In the genomic region with DNA sequence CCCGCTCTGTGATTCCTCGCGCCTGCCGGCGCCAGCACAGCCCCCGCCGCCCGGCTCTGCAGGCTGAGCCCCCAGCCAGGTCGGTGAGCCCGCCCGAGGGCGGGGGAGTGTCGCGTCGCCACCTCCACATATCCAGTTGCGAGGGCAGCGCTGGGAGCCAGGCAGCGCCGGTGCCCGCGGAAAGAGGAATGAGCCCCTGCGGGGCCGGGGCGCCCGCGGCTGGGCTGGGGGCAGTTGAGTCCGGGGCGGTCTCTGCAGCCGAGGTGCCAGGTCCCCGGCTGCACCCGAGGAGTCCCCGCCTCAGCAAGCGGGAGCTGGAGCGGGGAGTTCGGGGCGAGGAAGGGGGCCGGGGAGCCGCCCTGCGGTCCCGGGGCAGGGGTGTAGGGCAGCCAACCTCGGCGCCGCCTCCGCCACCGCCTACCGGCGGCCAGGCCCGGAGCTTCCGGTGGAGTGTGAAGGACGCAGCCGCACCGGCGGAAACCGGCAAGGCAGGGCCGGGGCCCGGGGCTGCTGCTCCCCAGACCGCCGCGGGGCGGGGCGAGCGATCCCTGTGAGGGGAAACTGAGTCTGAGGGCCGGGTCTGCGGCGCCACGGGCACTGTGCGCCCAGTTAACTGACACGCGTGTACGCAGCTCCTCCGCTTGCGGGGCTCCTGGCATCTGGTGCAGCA, we compare ENCODE assay signal across 8 cellular contexts. TPM values are rescaled to one million over a fixed set of nuclear protein-coding genes. Genes with fewer than 3 reads are reported as not detected.
A peak's percentile ranks its signal among the peaks of the same experiment; 100 is the strongest.
DNase-seq lines count a peak whose midpoint lies in the region; ATAC-seq, FAIRE-seq and TF ChIP-seq lines count a peak whose summit lies in the region.

No MANE protein-coding gene starts in this region.

- H3K27me3 ChIP-seq in HAP-1 (ENCODE audit: low read depth) (peaks cover 10% of the 10 kb centered on the region), H1 (replicated peaks in 1 of 4; ENCODE audit: control insufficient read depth in 3 of 4, extremely low read depth in 1 of 4, insufficient read depth in 3 of 4, low read length in 3 of 4) (peaks cover 0 to 6% (median 2%) of the 10 kb centered on the region in 4 experiments; a peak in 1 of 7 replicates), mesendoderm (ENCODE audit: insufficient read depth, low read length, poor library complexity) (no peaks in the 10 kb centered on the region)

- intact Hi-C loops in activated CD8-positive, alpha-beta T cell treated with anti-CD3 and anti-CD28 coated beads for 36 hours (cut with micrococcal nuclease): loop anchor here (5.0 kb wide), 3 partner anchors 37 to 172 kb away; a partner anchor contains a TSS

- H3K4ac ChIP-seq in H1 (replicated peaks; ENCODE audit: insufficient read length, low read depth, low read length): no peak overlapping the region
- peak overlapping the region; percentile 28 for H3K4ac ChIP-seq in mesendoderm (ENCODE audit: low read depth, low read length)

- no peak overlapping the region for H2BK20ac ChIP-seq in H1 (ENCODE audit: low read length)

- peaks cover 22% of the 10 kb centered on the region for H3K4me1 ChIP-seq in HAP-1
- peaks cover 0 to 23% (median 13%) of the 10 kb centered on the region in 4 experiments; a peak in 6 of 7 replicates for H3K4me1 ChIP-seq in H1 (replicated peaks in 1 of 4; ENCODE audit: control insufficient read depth in 3 of 4, insufficient read depth in 4 of 4, low read length in 3 of 4)
- H3K4me1 ChIP-seq in mesendoderm (ENCODE audit: control insufficient read depth, low read depth, low read length): no peaks in the 10 kb centered on the region

- TF ChIP-seq EP300 in H1 (IDR thresholded peaks at IDR 0.05; ENCODE audit: borderline replicate concordance in 1 of 2, low read depth in 2 of 2, low read length in 2 of 2): no peak

- H3K79me1 ChIP-seq in H1 (ENCODE audit: low read depth, low read length) (no peaks in the 10 kb centered on the region), mesendoderm (ENCODE audit: low read length) (no peaks in the 10 kb centered on the region)

- H3K4me2 ChIP-seq in H1 (ENCODE audit: insufficient read depth in 1 of 2, low read depth in 2 of 2, low read length in 2 of 2) (peak overlapping the region; percentile 77 to 91), mesendoderm (ENCODE audit: low read length) (peak overlapping the region; percentile 91)

- H4K5ac ChIP-seq in H1 (ENCODE audit: insufficient read length, low read depth, low read length): peak overlapping the region; percentile 48
- H4K5ac ChIP-seq in mesendoderm (ENCODE audit: low read length): no peak overlapping the region

- H3K56ac ChIP-seq in H1 (replicated peaks; ENCODE audit: insufficient read length, low read depth, low read length): peak overlapping the region; percentile 20
- peak overlapping the region; percentile 92 for H3K56ac ChIP-seq in mesendoderm (ENCODE audit: low read length)

- H2BK15ac ChIP-seq in H1 (ENCODE audit: low read length): peak overlapping the region; percentile 82; the same call in 1 of the 2 replicates
- no peak overlapping the region for H2BK15ac ChIP-seq in mesendoderm (replicated peaks; ENCODE audit: low read depth)

- no peak overlapping the region for H3K14ac ChIP-seq in H1 (ENCODE audit: insufficient read length)

- H3K18ac ChIP-seq in H1 (ENCODE audit: extremely low read depth, low read length) (peak overlapping the region; percentile 85), mesendoderm (ENCODE audit: low read length) (peak overlapping the region; percentile 94)

- H4K8ac ChIP-seq in H1 (ENCODE audit: extremely low read depth, insufficient read depth, low read length): peak overlapping the region; percentile 82
- H4K8ac ChIP-seq in mesendoderm (ENCODE audit: low read depth, low read length): peak overlapping the region; percentile 98

- peaks cover 55% of the 10 kb centered on the region for H3K4me1 Mint-ChIP-seq in activated CD8-positive, alpha-beta T cell treated with anti-CD3 and anti-CD28 coated beads for 36 hours (ENCODE audit: low read depth)
- peaks cover 84% of the 10 kb centered on the region for H3K4me1 Mint-ChIP-seq in stimulated activated effector memory CD8-positive, alpha-beta T cell treated with anti-CD3 and anti-CD28 coated beads, Interleukin-12 subunit alpha, Interleukin-12 subunit beta, amount 100 ng/mL, for 72 hours

- H3K27me3 Mint-ChIP-seq in activated CD8-positive, alpha-beta T cell treated with anti-CD3 and anti-CD28 coated beads for 36 hours: no peaks in the 10 kb centered on the region

- ATAC-seq in activated CD8-positive, alpha-beta T cell treated with anti-CD3 and anti-CD28 coated beads for 36 hours: peak; percentile 21
- ATAC-seq in stimulated activated effector memory CD8-positive, alpha-beta T cell treated with anti-CD3 and anti-CD28 coated beads, Interleukin-12 subunit alpha, Interleukin-12 subunit beta, amount 100 ng/mL, for 72 hours: peak; percentile 23

- peak overlapping the region in 1 of 4 experiments; percentile 28; a peak in 4 of 7 replicates for H3K9ac ChIP-seq in H1 (replicated peaks in 1 of 4; ENCODE audit: extremely low read depth in 1 of 4, low read depth in 3 of 4, low read length in 3 of 4)
- H3K9ac ChIP-seq in mesendoderm (ENCODE audit: low read length): peak overlapping the region; percentile 77

- no peak overlapping the region for H2BK120ac ChIP-seq in H1 (replicated peaks; ENCODE audit: low read depth, low read length)
- peak overlapping the region; percentile 39 for H2BK120ac ChIP-seq in mesendoderm (ENCODE audit: low read depth, low read length)

- H4K91ac ChIP-seq in H1 (replicated peaks; ENCODE audit: insufficient read length, low read length): peak overlapping the region; percentile 73

- peak overlapping the region; percentile 83 for H2AFZ ChIP-seq in H1 (ENCODE audit: low read length)

- peaks cover 43% of the 10 kb centered on the region for H3K36me3 Mint-ChIP-seq in activated CD8-positive, alpha-beta T cell treated with anti-CD3 and anti-CD28 coated beads for 36 hours (ENCODE audit: low read depth)
- H3K36me3 Mint-ChIP-seq in stimulated activated effector memory CD8-positive, alpha-beta T cell treated with anti-CD3 and anti-CD28 coated beads, Interleukin-12 subunit alpha, Interleukin-12 subunit beta, amount 100 ng/mL, for 72 hours: peaks cover 53% of the 10 kb centered on the region

- H2AK5ac ChIP-seq in H1 (ENCODE audit: low read depth, low read length) (no peak overlapping the region), mesendoderm (ENCODE audit: low read length) (no peak overlapping the region)

- H2BK5ac ChIP-seq in H1 (ENCODE audit: low read depth, low read length) (no peak overlapping the region; the same call in 1 of the 2 replicates), mesendoderm (ENCODE audit: low read length) (no peak overlapping the region)

- peak overlapping the region; percentile 42; the same call in 1 of the 2 replicates for H3K27ac ChIP-seq in H1 (ENCODE audit: low read depth, low read length)
- no peak overlapping the region for H3K27ac ChIP-seq in mesendoderm (ENCODE audit: low read depth, low read length)

- in situ Hi-C loops in HAP-1 (cut with MboI; ENCODE audit: low sequenced_read_pairs): loop anchor here (25.0 kb wide), 1 partner anchor 317 kb away; no protein-coding TSS in a partner anchor

- H3K9me3 ChIP-seq in HAP-1 (no peaks in the 10 kb centered on the region; the same call in 1 of the 2 replicates), H1 (ENCODE audit: insufficient read depth in 2 of 2, low read depth in 1 of 2, low read length in 1 of 2) (no peaks in the 10 kb centered on the region)

- H3K4me3 Mint-ChIP-seq in activated CD8-positive, alpha-beta T cell treated with anti-CD3 and anti-CD28 coated beads for 36 hours: peak overlapping the region; percentile 88
- peak overlapping the region; percentile 87 for H3K4me3 Mint-ChIP-seq in stimulated activated effector memory CD8-positive, alpha-beta T cell treated with anti-CD3 and anti-CD28 coated beads, Interleukin-12 subunit alpha, Interleukin-12 subunit beta, amount 100 ng/mL, for 72 hours

- peaks cover 3% of the 10 kb centered on the region; the same call in 1 of the 2 replicates for H3K23me2 ChIP-seq in H1 (ENCODE audit: low read depth, low read length)

- no peak for FAIRE-seq in H1 (lab: Jason Lieb, UNC)

- no peak overlapping the region for H2BK12ac ChIP-seq in H1 (ENCODE audit: low read depth, low read length)

- CTCF ChIA-PET in activated CD8-positive, alpha-beta T cell treated with anti-CD3 and anti-CD28 coated beads for 36 hours (lab: Charles Lee): interaction anchor here (0.7 to 2.0 kb wide), 6 partner anchors 19 to 143 kb away, joined by 3 to 10 read pairs (median 3); no protein-coding TSS in a partner anchor
- CTCF ChIA-PET in H1 (lab: Charles Lee; ENCODE audit: partially characterized antibody): interaction anchor here (0.8 to 2.2 kb wide), 10 partner anchors 10 to 131 kb away, joined by 3 to 8 read pairs (median 4); no protein-coding TSS in a partner anchor

- WGBS in H1 (ENCODE audit: extremely low coverage in 1 of 2, insufficient coverage in 1 of 2, insufficient read length in 1 of 2, insufficient replicate concordance in 2 of 2, low coverage in 1 of 2, low lambda C conversion rate in 2 of 2, missing lambda C conversion rate in 1 of 2), 2 experiments: 5% methylated on average over 47 of the region's 72 CpGs; no CpG with 5 or more reads in 1 of the 2 experiments
- no CpG with 5 or more reads among the region's 72 CpGs for WGBS in mesendoderm (ENCODE audit: extremely low coverage, insufficient coverage, low lambda C conversion rate)

- POLR2A ChIA-PET in activated CD8-positive, alpha-beta T cell treated with anti-CD3 and anti-CD28 coated beads for 36 hours (lab: Charles Lee): interaction anchor here (0.7 to 60.2 kb wide), 5 partner anchors 34 to 344 kb away, joined by 3 to 2439 read pairs (median 4); a partner anchor contains a TSS
- POLR2A ChIA-PET in H1 (lab: Charles Lee; ENCODE audit: partially characterized antibody): interaction anchor here (0.6 to 2.2 kb wide), 5 partner anchors 10 to 87 kb away, joined by 3 to 14 read pairs (median 3); a partner anchor contains a TSS

- no peak for TF ChIP-seq POLR2A in H1 (IDR thresholded peaks at IDR 0.05; ENCODE audit: control extremely low read depth in 1 of 2, low read depth in 2 of 2, low read length in 2 of 2)

- TF ChIP-seq RAD21 in H1 (IDR thresholded peaks at IDR 0.05 in 1 of 2, conservative IDR thresholded peaks at IDR 0.05 in 1 of 2; ENCODE audit: low read depth in 2 of 2, low read length in 2 of 2): no peak; a peak in 1 of 4 replicates

- H3K23ac ChIP-seq in H1 (ENCODE audit: insufficient read length): no peak overlapping the region
- H3K23ac ChIP-seq in mesendoderm (ENCODE audit: low read length): peak overlapping the region; percentile 4

- H3K4me3 ChIP-seq in HAP-1 (peak overlapping the region; percentile 37), H1 (ENCODE audit: extremely low read depth in 1 of 4, insufficient read depth in 2 of 4, low read depth in 3 of 4, low read length in 4 of 4) (peak overlapping the region; percentile 51 to 81 (median 64)), mesendoderm (ENCODE audit: low read length) (peak overlapping the region; percentile 53)

- no peaks in the 10 kb centered on the region for H4K20me1 ChIP-seq in H1 (replicated peaks in 1 of 2; ENCODE audit: control insufficient read depth in 1 of 2, insufficient read depth in 2 of 2, low read length in 2 of 2)

- DNase-seq in GM10266 (ENCODE audit: extremely low spot score): peak; percentile 70
- DNase-seq in HAP-1 (ENCODE audit: low spot score in 2 of 2): peak; percentile 40 to 72
- peak; percentile 19 to 67 for DNase-seq in NCI-H1930 (lab: John Stamatoyannopoulos, UW)
- DNase-seq in activated CD8-positive, alpha-beta T cell treated with anti-CD3 and anti-CD28 coated beads for 36 hours: peak; percentile 83
- DNase-seq in H1 (ENCODE audit: low read depth in 1 of 2, low spot score in 2 of 2): peak in 1 of 2 experiments; percentile 85
- DNase-seq in mesendoderm: peak; percentile 52
- DNase-seq in stimulated activated effector memory CD8-positive, alpha-beta T cell treated with anti-CD3 and anti-CD28 coated beads, Interleukin-12 subunit alpha, Interleukin-12 subunit beta, amount 100 ng/mL, for 72 hours (ENCODE audit: low spot score in 2 of 2): peak; percentile 60 to 90
- no peak for DNase-seq in OCI-M2 (lab: John Stamatoyannopoulos, UW; ENCODE audit: unreplicated experiment)

- H3K36me3 ChIP-seq in HAP-1 (replicated peaks) (0 out of 2 replicates have a peak, but pooled peaks cover 2% of the 10 kb centered on the region), H1 (ENCODE audit: control insufficient read depth in 2 of 4, insufficient read depth in 4 of 4, low read length in 3 of 4) (no peaks in the 10 kb centered on the region), mesendoderm (ENCODE audit: control insufficient read depth, insufficient read depth, low read length) (no peaks in the 10 kb centered on the region)

- TF ChIP-seq CTCF in GM10266 (IDR thresholded peaks at IDR 0.05; ENCODE audit: control insufficient read depth, insufficient read depth, low read depth, missing control alignments): peak; percentile 27
- TF ChIP-seq CTCF in activated CD8-positive, alpha-beta T cell treated with anti-CD3 and anti-CD28 coated beads for 36 hours (IDR thresholded peaks at IDR 0.05): no peak
- TF ChIP-seq CTCF in H1 (IDR thresholded peaks at IDR 0.05; ENCODE audit: control extremely low read depth in 1 of 3, insufficient read depth in 1 of 3, low read depth in 1 of 3, low read length in 3 of 3): 0 out of 4 replicates have a peak, but pooled peaks of 1 of the 3 experiments have one; percentile 13

- peaks cover 4% of the 10 kb centered on the region for H3K9me3 Mint-ChIP-seq in activated CD8-positive, alpha-beta T cell treated with anti-CD3 and anti-CD28 coated beads for 36 hours
- no peaks in the 10 kb centered on the region for H3K9me3 Mint-ChIP-seq in stimulated activated effector memory CD8-positive, alpha-beta T cell treated with anti-CD3 and anti-CD28 coated beads, Interleukin-12 subunit alpha, Interleukin-12 subunit beta, amount 100 ng/mL, for 72 hours

- H3K27ac Mint-ChIP-seq in activated CD8-positive, alpha-beta T cell treated with anti-CD3 and anti-CD28 coated beads for 36 hours: peak overlapping the region; percentile 100
- peak overlapping the region; percentile 100 for H3K27ac Mint-ChIP-seq in stimulated activated effector memory CD8-positive, alpha-beta T cell treated with anti-CD3 and anti-CD28 coated beads, Interleukin-12 subunit alpha, Interleukin-12 subunit beta, amount 100 ng/mL, for 72 hours

- no peaks in the 10 kb centered on the region for H3K79me2 ChIP-seq in H1 (ENCODE audit: control insufficient read depth in 1 of 2, insufficient read depth in 2 of 2, low read length in 2 of 2)
- no peaks in the 10 kb centered on the region for H3K79me2 ChIP-seq in mesendoderm (ENCODE audit: control insufficient read depth, insufficient read depth, low read length)

RNA-seq across cellular contexts. Expression of a gene that starts 2.3 kb away (rescaled TPM):
- total RNA-seq in activated CD8-positive, alpha-beta T cell treated with anti-CD3 and anti-CD28 coated beads for 36 hours: 100 to 1,000 TPM; 147 to 150 TPM
- total RNA-seq in H1 (2021; fragmentation: NEBNext Ultra II Directional; extraction: Animal tissue kit (Norgen Biotek cat#: 25700)): 1.5 and 1.6 TPM in 2 replicates
- 3.1 and 3.2 TPM in 2 replicates for polyA plus RNA-seq in H1 (2011; rRNA removed)
- 4.9 TPM for polyA plus RNA-seq in H1 (2011; cell fraction: cytosol; rRNA removed)
- 7.4 TPM for polyA plus RNA-seq in H1 (2011; cell fraction: nucleus; rRNA removed)
- 1.8 to 3.0 TPM (median 2.2 TPM) in 4 replicates for polyA plus RNA-seq in H1 (2012, experiment 1 of 2)
- polyA plus RNA-seq in H1 (2012, experiment 2 of 2): 0.80 TPM
- polyA plus RNA-seq in H1 (2013, experiment 1 of 2): 1.2 TPM
- polyA plus RNA-seq in H1 (2013, experiment 2 of 2): 1.1 TPM
- polyA minus RNA-seq in H1 (2011; rRNA and poly(A)+ RNA removed): 4.5 and 4.6 TPM in 2 replicates
- 1.6 TPM for polyA minus RNA-seq in H1 (2011; cell fraction: cytosol; rRNA and poly(A)+ RNA removed)
- polyA minus RNA-seq in H1 (2011; cell fraction: nucleus; rRNA and poly(A)+ RNA removed): 6.9 TPM
- 0.29 TPM for polyA plus RNA-seq in mesendoderm (2013, experiment 1 of 2)
- polyA plus RNA-seq in mesendoderm (2013, experiment 2 of 2): 0.27 TPM

RNA-seq across cellular contexts. Expression of a gene that starts 51.9 kb away (rescaled TPM):
- total RNA-seq in activated CD8-positive, alpha-beta T cell treated with anti-CD3 and anti-CD28 coated beads for 36 hours: 100 to 1,000 TPM; 210 to 216 TPM
- total RNA-seq in H1 (2021; fragmentation: NEBNext Ultra II Directional; extraction: Animal tissue kit (Norgen Biotek cat#: 25700)): 30.2 and 31.8 TPM in 2 replicates
- polyA plus RNA-seq in H1 (2011; rRNA removed): 28.2 and 31.0 TPM in 2 replicates
- polyA plus RNA-seq in H1 (2011; cell fraction: cytosol; rRNA removed): 25.8 TPM
- 48.1 TPM for polyA plus RNA-seq in H1 (2011; cell fraction: nucleus; rRNA removed)
- 26.2 to 35.4 TPM (median 31.5 TPM) in 4 replicates for polyA plus RNA-seq in H1 (2012, experiment 1 of 2)
- 29.9 TPM for polyA plus RNA-seq in H1 (2012, experiment 2 of 2)
- 24.5 TPM for polyA plus RNA-seq in H1 (2013, experiment 1 of 2)
- 23.1 TPM for polyA plus RNA-seq in H1 (2013, experiment 2 of 2)
- polyA minus RNA-seq in H1 (2011; rRNA and poly(A)+ RNA removed): 26.6 and 43.7 TPM in 2 replicates
- 16.2 TPM for polyA minus RNA-seq in H1 (2011; cell fraction: cytosol; rRNA and poly(A)+ RNA removed)
- 28.2 TPM for polyA minus RNA-seq in H1 (2011; cell fraction: nucleus; rRNA and poly(A)+ RNA removed)
- 11.6 TPM for polyA plus RNA-seq in mesendoderm (2013, experiment 1 of 2)
- polyA plus RNA-seq in mesendoderm (2013, experiment 2 of 2): 12.8 TPM

Comparison
In these comparisons a context has a peak if more than half of its experiments do, and no peak if none do; other contexts are left out.
1. RNA of a gene that starts 2.3 kb away (total RNA-seq): 147 to 150 TPM in activated CD8-positive, alpha-beta T cell treated with anti-CD3 and anti-CD28 coated beads for 36 hours; 1.5 to 1.6 TPM in H1; every median in the first group is over 10 times any median in the second.
2. Peak in every context shown above with its lines, with median percentiles within 50 percentile points of each other: H3K4me3 ChIP-seq.